Comparison of ENCODE assay signal across 10 cellular contexts in genomic region chr3:113607219-113607596, GRCh38.
DNase-seq lines count a peak whose midpoint lies in the region; ATAC-seq lines count a peak whose summit lies in the region.
"Had no signal": no experiment of that assay in that cellular context is flagged by ENCODE, and none has a peak within 500 bp of the region (broad histone marks: within the 10 kb centered on the region; RNA-seq: fewer than 3 reads in every experiment).

No MANE protein-coding gene starts in this region.

- no peak for DNase-seq in activated naive CD4-positive, alpha-beta T cell treated with anti-CD3 and anti-CD28 coated beads, Interleukin-2, amount 10 ng/mL, durations not matched to agents 7 days and 5 days
- DNase-seq in activated naive CD4-positive, alpha-beta T cell treated with anti-CD3 and anti-CD28 coated beads, Interleukin-2, amount 50 U/mL, for 16 hours: no peak
- DNase-seq in activated naive CD8-positive, alpha-beta T cell treated with anti-CD3 and anti-CD28 coated beads for 36 hours: no peak
- no peak for DNase-seq in posterior vena cava (ENCODE audit: low spot score)
- DNase-seq in NCI-H2081 (lab: John Stamatoyannopoulos, UW): no peak
- DNase-seq in glomerular visceral epithelial cell (ENCODE audit: extremely low spot score): no peak
- DNase-seq in T1000 (lab: John Stamatoyannopoulos, UW): no peak
- DNase-seq: body of pancreas, NCI-H524 had no signal

- no peaks in the 10 kb centered on the region for H3K9me3 Mint-ChIP-seq in activated naive CD4-positive, alpha-beta T cell treated with anti-CD3 and anti-CD28 coated beads, Interleukin-2, amount 10 ng/mL, durations not matched to agents 7 days and 5 days
- H3K9me3 Mint-ChIP-seq in activated naive CD8-positive, alpha-beta T cell treated with anti-CD3 and anti-CD28 coated beads for 36 hours: no peaks in the 10 kb centered on the region

- peak overlapping the region; percentile 50 for H3K27ac Mint-ChIP-seq in activated naive CD4-positive, alpha-beta T cell treated with anti-CD3 and anti-CD28 coated beads, Interleukin-2, amount 10 ng/mL, durations not matched to agents 7 days and 5 days
- peak overlapping the region; percentile 88 for H3K27ac Mint-ChIP-seq in activated naive CD8-positive, alpha-beta T cell treated with anti-CD3 and anti-CD28 coated beads for 36 hours

- H3K27me3 Mint-ChIP-seq in activated naive CD4-positive, alpha-beta T cell treated with anti-CD3 and anti-CD28 coated beads, Interleukin-2, amount 10 ng/mL, durations not matched to agents 7 days and 5 days: no peaks in the 10 kb centered on the region
- no peaks in the 10 kb centered on the region for H3K27me3 Mint-ChIP-seq in activated naive CD8-positive, alpha-beta T cell treated with anti-CD3 and anti-CD28 coated beads for 36 hours

- H3K4me1 Mint-ChIP-seq in activated naive CD4-positive, alpha-beta T cell treated with anti-CD3 and anti-CD28 coated beads, Interleukin-2, amount 10 ng/mL, durations not matched to agents 7 days and 5 days: peaks cover 28% of the 10 kb centered on the region
- H3K4me1 Mint-ChIP-seq in activated naive CD8-positive, alpha-beta T cell treated with anti-CD3 and anti-CD28 coated beads for 36 hours: peaks cover 20% of the 10 kb centered on the region

- ATAC-seq in HG03108 (IDR thresholded peaks at IDR 0.05; ENCODE audit: unreplicated experiment): peak; percentile 6
- ATAC-seq: body of pancreas had no signal

- H3K36me3 Mint-ChIP-seq in activated naive CD4-positive, alpha-beta T cell treated with anti-CD3 and anti-CD28 coated beads, Interleukin-2, amount 10 ng/mL, durations not matched to agents 7 days and 5 days: peaks cover 56% of the 10 kb centered on the region
- peaks cover 27% of the 10 kb centered on the region for H3K36me3 Mint-ChIP-seq in activated naive CD8-positive, alpha-beta T cell treated with anti-CD3 and anti-CD28 coated beads for 36 hours

- H3K4me3 Mint-ChIP-seq in activated naive CD4-positive, alpha-beta T cell treated with anti-CD3 and anti-CD28 coated beads, Interleukin-2, amount 10 ng/mL, durations not matched to agents 7 days and 5 days: no peak overlapping the region
- H3K4me3 Mint-ChIP-seq in activated naive CD8-positive, alpha-beta T cell treated with anti-CD3 and anti-CD28 coated beads for 36 hours: peak overlapping the region; percentile 57

- CTCF ChIA-PET in activated naive CD4-positive, alpha-beta T cell treated with anti-CD3 and anti-CD28 coated beads, Interleukin-2, amount 10 ng/mL, durations not matched to agents 7 days and 5 days (lab: Charles Lee): interaction anchor here (0.9 kb wide), 1 partner anchor 11 kb away, joined by 3 read pairs; no protein-coding TSS in a partner anchor

- intact Hi-C loops in posterior vena cava (cut with DNase I): no loop called here
